ENCODE assay signal across 25 cellular contexts in genomic region chr1:24222008-24222407, GRCh38. TPM values are rescaled to one million over a fixed set of nuclear protein-coding genes. Genes with fewer than 3 reads are reported as not detected.
"Had no signal": no experiment of that assay in that cellular context is flagged by ENCODE, and none has a peak within 500 bp of the region (broad histone marks: within the 10 kb centered on the region; RNA-seq: fewer than 3 reads in every experiment).

No MANE protein-coding gene starts in this region.

- DNase-seq: KBM-7, MV-4-11, NCI-H1048, NCI-H1105, NCI-H1417, NCI-H1436 treated with DMSO at 0.1 percent for 48 hours, NCI-H1694, NCI-H187 treated with DMSO at 0.1 percent for 48 hours, NCI-H2029 treated with DMSO at 0.1 percent for 48 hours, NCI-H2171, NCI-H226, NCI-H446, NCI-H510A, NCI-H524 treated with DMSO at 0.1 percent for 48 hours, NCI-H69, NCI-H774, PC-3, SHP77 treated with DMSO at 0.1 percent for 48 hours, SJCRH30 had no signal

- ATAC-seq: Panc1, PC-3, Right ventricle myocardium inferior, SK-N-SH treated with all-trans-retinoic acid at 6 μM for 48 hours had no signal

- FAIRE-seq: HTR-8/SVneo had no signal

- H3K4me1 ChIP-seq: SJCRH30 had no signal

- H3K9me3 ChIP-seq: SJCRH30 had no signal

- H3K27ac ChIP-seq: HL-60, SJCRH30 had no signal

- H3K36me3 ChIP-seq: SJCRH30 had no signal

- H3K4me3 ChIP-seq: SJCRH30 had no signal

RNA-seq across cellular contexts. Expression of gene IFNLR1, which starts 34.9 kb away (rescaled TPM):
- total RNA-seq: LHCN-M2, SJCRH30 had no signal
